10 cellular contexts compared by ENCODE assay signal in genomic region chr4:1245481-1246051, GRCh38. TPM values are rescaled to one million over a fixed set of nuclear protein-coding genes. Genes with fewer than 3 reads are reported as not detected.
DNase-seq lines count a peak whose midpoint lies in the region; ATAC-seq and TF ChIP-seq lines count a peak whose summit lies in the region.
"Had no signal": no experiment of that assay in that cellular context is flagged by ENCODE, and none has a peak within 500 bp of the region (broad histone marks: within the 10 kb centered on the region; RNA-seq: fewer than 3 reads in every experiment).

No MANE protein-coding gene starts in this region.

- peaks cover 7% of the 10 kb centered on the region for H3K9me3 Mint-ChIP-seq in WTC11

- H3K79me2 ChIP-seq in GM23248 (ENCODE audit: insufficient read depth) = peaks cover 80% of the 10 kb centered on the region

- no peaks in the 10 kb centered on the region for H3F3A ChIP-seq in GM23248 (ENCODE audit: insufficient read depth)

- H3K4me1 Mint-ChIP-seq in WTC11 = peaks cover 16% of the 10 kb centered on the region

- in situ Hi-C loops in GM23248 (cut with MboI) = no loop called here

- POLR2A ChIA-PET in WTC11 (lab: Charles Lee) = no interaction called here

- no peak for TF ChIP-seq CTCF in WTC11 (IDR thresholded peaks at IDR 0.05)
- no peak for TF ChIP-seq CTCF in heart right ventricle (IDR thresholded peaks at IDR 0.05)

- ATAC-seq in WTC11 (no peak), heart right ventricle (no peak), GM21515 (IDR thresholded peaks at IDR 0.05; ENCODE audit: unreplicated experiment) (no peak), HG02623 (IDR thresholded peaks at IDR 0.05; ENCODE audit: unreplicated experiment) (no peak), HG03095 (IDR thresholded peaks at IDR 0.05; ENCODE audit: unreplicated experiment) (no peak)

- CTCF ChIA-PET in WTC11 (lab: Charles Lee) = no interaction called here

- H3K9ac ChIP-seq in GM23248 (no peak overlapping the region), skeletal muscle satellite cell (ENCODE audit: low read depth, low read length) (no peak overlapping the region)

- peaks cover 4% of the 10 kb centered on the region for H3K27me3 Mint-ChIP-seq in WTC11 (ENCODE audit: low read depth)

- DNase-seq in GM23248 (no peak), WTC11 (ENCODE audit: low spot score) (no peak), heart right ventricle (peak; percentile 5 to 17), DMS79 treated with DMSO at 0.1 percent for 48 hours (lab: John Stamatoyannopoulos, UW) (no peak)
- DNase-seq: HCEC 1CT had no signal

- no peaks in the 10 kb centered on the region for H4K20me1 ChIP-seq in GM23248 (ENCODE audit: insufficient read depth)

- peak overlapping the region; percentile 87 for H3K4me2 ChIP-seq in GM23248 (ENCODE audit: unreplicated experiment)
- H3K4me2 ChIP-seq in skeletal muscle satellite cell (ENCODE audit: low read length) = peak overlapping the region; percentile 97

- H3K4me1 ChIP-seq in GM23248 (ENCODE audit: insufficient read depth) (peaks cover 13% of the 10 kb centered on the region; the same call in 1 of the 2 replicates), heart right ventricle (peaks cover 56 to 81% (median 71%) of the 10 kb centered on the region in 9 donors), skeletal muscle satellite cell (ENCODE audit: control insufficient read depth, insufficient read depth, low read length) (peaks cover 62% of the 10 kb centered on the region)

- H3K36me3 ChIP-seq in GM23248 (ENCODE audit: low read depth) = no peaks in the 10 kb centered on the region
- peaks cover 0 to 13% (median 7%) of the 10 kb centered on the region in 9 donors for H3K36me3 ChIP-seq in heart right ventricle
- peaks cover 7% of the 10 kb centered on the region for H3K36me3 ChIP-seq in skeletal muscle satellite cell (ENCODE audit: insufficient read depth, low read length)

- no peaks in the 10 kb centered on the region for H3K9me2 ChIP-seq in GM23248 (ENCODE audit: insufficient read depth)

- no peak overlapping the region for H3K27ac ChIP-seq in GM23248
- peak overlapping the region in 6 of 10 donors; percentile 51 to 99 (median 98) for H3K27ac ChIP-seq in heart right ventricle
- H3K27ac ChIP-seq: SK-N-MC had no signal

- peaks cover 8% of the 10 kb centered on the region for H3K36me3 Mint-ChIP-seq in WTC11

- no peak overlapping the region for H3K4me3 Mint-ChIP-seq in WTC11

- WGBS in GM23248 (ENCODE audit: low coverage in 1 of 2, low lambda C conversion rate in 2 of 2, missing lambda C conversion rate in 2 of 2), 2 experiments = 88% methylated on average over 21 to 26 of the region's 26 CpGs
- WGBS in heart right ventricle, 2 donors = 79 to 83% methylated on average over 26 of the region's 26 CpGs

- intact Hi-C loops in heart right ventricle (cut with DNase I) = loop anchor here in 8 of 10 donors (2.0 to 5.0 kb wide), 6 partner anchors 33 to 102 kb away; partner anchors contain the start of genes SPON2 (in 2 of the 8) and UVSSA (in 1 of the 8)

- H2AFZ ChIP-seq in GM23248 = no peak overlapping the region

- no peak overlapping the region for H3K4me3 ChIP-seq in GM23248
- H3K4me3 ChIP-seq in heart right ventricle = peak overlapping the region in 2 of 10 donors; percentile 96
- no peak overlapping the region for H3K4me3 ChIP-seq in skeletal muscle satellite cell (ENCODE audit: low read length)
- H3K4me3 ChIP-seq: SK-N-MC had no signal

- H3K27me3 ChIP-seq in GM23248 (replicated peaks; ENCODE audit: insufficient read depth) (no peaks in the 10 kb centered on the region), heart right ventricle (no peaks in the 10 kb centered on the region), skeletal muscle satellite cell (ENCODE audit: control insufficient read depth, insufficient read depth, low read length) (no peaks in the 10 kb centered on the region)

- no peaks in the 10 kb centered on the region for H3K9me3 ChIP-seq in GM23248 (ENCODE audit: low read depth)
- no peaks in the 10 kb centered on the region for H3K9me3 ChIP-seq in heart right ventricle
- H3K9me3 ChIP-seq in skeletal muscle satellite cell (replicated peaks; ENCODE audit: low read length) = peaks cover 4% of the 10 kb centered on the region

- 0 out of 2 replicates have a peak overlapping the region, but pooled peaks have one; percentile 82 for H3K27ac Mint-ChIP-seq in WTC11

TF ChIP-seq in WTC11, 78 proteins besides CTCF, POLR2A, EP300 and RAD21 (continues in another document):
- TF ChIP-seq ZNF281 (CRISPR knock-in tag; IDR thresholded peaks at IDR 0.05) (no peak), USF1 (CRISPR knock-in tag; IDR thresholded peaks at IDR 0.05) (no peak), NR3C1 (CRISPR knock-in tag; conservative IDR thresholded peaks at IDR 0.05; ENCODE audit: low read depth) (no peak), PRRX2 (CRISPR knock-in tag; IDR thresholded peaks at IDR 0.05) (no peak), E2F5 (CRISPR knock-in tag; IDR thresholded peaks at IDR 0.05) (no peak), FOXK1 (CRISPR knock-in tag; IDR thresholded peaks at IDR 0.05) (no peak), CREB1 (CRISPR knock-in tag; IDR thresholded peaks at IDR 0.05) (no peak), RORB (CRISPR knock-in tag; IDR thresholded peaks at IDR 0.05) (no peak), ATF3 (CRISPR knock-in tag; conservative IDR thresholded peaks at IDR 0.05) (no peak), STAT6 (CRISPR knock-in tag; conservative IDR thresholded peaks at IDR 0.05; ENCODE audit: low read depth) (no peak)

RNA-seq across cellular contexts. Expression of gene CTBP1, which starts 3.4 kb away (rescaled TPM):
- total RNA-seq in GM23248 (2014; rRNA removed; shearing (Covaris generic)) = 160 and 270 TPM in 2 replicates
- polyA plus RNA-seq in GM23248 (2016; fragmentation: Nextera tagmentation; extraction: Ambion mirVana) = 40.1 and 44.6 TPM in 2 replicates
- total RNA-seq in WTC11 (2021) = 143 to 167 TPM (median 159 TPM) in 3 replicates
- total RNA-seq in heart right ventricle = 100 to 1,000 TPM; 115 to 132 (median 122) TPM
- 100 to 1,000 TPM in 1 of 2 donors, 10 to 100 TPM in 1; 98.6 to 105 TPM for polyA plus RNA-seq in heart right ventricle
- 182 and 202 TPM in 2 replicates for total RNA-seq in skeletal muscle satellite cell (2012; rRNA removed)

RNA-seq across cellular contexts. Expression of gene MAEA, which starts 44.1 kb away (rescaled TPM):
- total RNA-seq in GM23248 (2014; rRNA removed; shearing (Covaris generic)) = 53.4 and 85.0 TPM in 2 replicates
- polyA plus RNA-seq in GM23248 (2016; fragmentation: Nextera tagmentation; extraction: Ambion mirVana) (57.3 and 61.6 TPM in 2 replicates), heart right ventricle (10 to 100 TPM; 43.2 to 55.7 TPM)
- total RNA-seq in WTC11 (2021) (66.9 to 86.9 TPM (median 79.8 TPM) in 3 replicates), heart right ventricle (10 to 100 TPM; 39.1 to 72.8 (median 50.3) TPM)
- total RNA-seq in skeletal muscle satellite cell (2012; rRNA removed) = 71.7 and 73.6 TPM in 2 replicates

Comparison
In these comparisons a context has a peak if more than half of its experiments do, and no peak if none do; other contexts are left out.
1. DNase-seq: peak in heart right ventricle (2 of 2); none in GM23248 (single experiment), WTC11 (single experiment) and DMS79 treated with DMSO at 0.1 percent for 48 hours (single experiment).